ENCODE assay signal across 32 cellular contexts in genomic region chr20:17595846-17596245, GRCh38. TPM values are rescaled to one million over a fixed set of nuclear protein-coding genes. Genes with fewer than 3 reads are reported as not detected.
DNase-seq lines count a peak whose midpoint lies in the region; ATAC-seq and TF ChIP-seq lines count a peak whose summit lies in the region.
"Had no signal": no experiment of that assay in that cellular context is flagged by ENCODE, and none has a peak within 500 bp of the region (broad histone marks: within the 10 kb centered on the region; RNA-seq: fewer than 3 reads in every experiment).

No MANE protein-coding gene starts in this region.

- no peaks in the 10 kb centered on the region for H3K27me3 ChIP-seq in tibial artery
- H3K27me3 ChIP-seq in CD8-positive, alpha-beta T cell (ENCODE audit: insufficient read depth, low read length), result no peaks in the 10 kb centered on the region
- H3K27me3 ChIP-seq: adrenal gland, BLaER1, body of pancreas, gastrocnemius medialis, right atrium auricular region, spleen had no signal

- no peaks in the 10 kb centered on the region for H3K9me3 Mint-ChIP-seq in central memory CD8-positive, alpha-beta T cell
- H3K9me3 Mint-ChIP-seq in osteocyte (ENCODE audit: unreplicated experiment), result no peaks in the 10 kb centered on the region
- no peaks in the 10 kb centered on the region for H3K9me3 Mint-ChIP-seq in CD8-positive, alpha-beta T cell
- H3K9me3 Mint-ChIP-seq: activated CD4-positive, alpha-beta memory T cell treated with anti-CD3 and anti-CD28 coated beads for 36 hours; immature natural killer cell had no signal

- peaks cover 5 to 9% (median 6%) of the 10 kb centered on the region in 3 donors for H3K36me3 ChIP-seq in tibial artery
- H3K36me3 ChIP-seq in CD8-positive, alpha-beta T cell (ENCODE audit: insufficient read depth, low read length), result no peaks in the 10 kb centered on the region
- H3K36me3 ChIP-seq: adrenal gland had no signal

- H3K27ac ChIP-seq in tibial artery, result peak overlapping the region; percentile 83 to 99
- no peak overlapping the region for H3K27ac ChIP-seq in CD8-positive, alpha-beta T cell (ENCODE audit: low read depth, low read length)
- H3K27ac ChIP-seq: adrenal gland, BLaER1, GM23248, SK-N-MC, spleen had no signal

- H3K4me1 ChIP-seq in tibial artery, result peaks cover 0 to 100% (median 84%) of the 10 kb centered on the region in 4 donors
- H3K4me1 ChIP-seq in CD8-positive, alpha-beta T cell (ENCODE audit: insufficient read depth, low read length), result no peaks in the 10 kb centered on the region

- no peak overlapping the region for H3K4me3 Mint-ChIP-seq in central memory CD8-positive, alpha-beta T cell
- no peak overlapping the region for H3K4me3 Mint-ChIP-seq in osteocyte (ENCODE audit: unreplicated experiment)
- H3K4me3 Mint-ChIP-seq in CD8-positive, alpha-beta T cell, result no peak overlapping the region
- H3K4me3 Mint-ChIP-seq: activated CD4-positive, alpha-beta memory T cell treated with anti-CD3 and anti-CD28 coated beads for 36 hours; immature natural killer cell; nephron progenitor cell had no signal

- peak overlapping the region in 1 of 2 donors; percentile 18 for H3K4me3 ChIP-seq in tibial artery
- no peak overlapping the region for H3K4me3 ChIP-seq in CD8-positive, alpha-beta T cell (ENCODE audit: low read depth, low read length)
- H3K4me3 ChIP-seq: adrenal gland, BLaER1, body of pancreas, gastrocnemius medialis, GM23248, right atrium auricular region, SK-N-MC, spleen had no signal

- ATAC-seq in central memory CD8-positive, alpha-beta T cell (replicated peaks; ENCODE audit: extremely low read depth, poor library complexity, severe bottlenecking), result no peak
- ATAC-seq in GM19455 (IDR thresholded peaks at IDR 0.05; ENCODE audit: unreplicated experiment), result no peak
- ATAC-seq in CD8-positive, alpha-beta T cell, result no peak
- ATAC-seq: activated CD4-positive, CD25-positive, alpha-beta regulatory T cell treated with anti-CD3 and anti-CD28 coated beads, Interleukin-2, amount 50 U/mL, for 24 hours; body of pancreas; gastrocnemius medialis; left colon; stimulated activated naive CD8-positive, alpha-beta T cell treated with anti-CD3 and anti-CD28 coated beads, Interleukin-15, Interleukin-2, amounts not matched to agents 100 U/mL and 50 U/mL, for 24 hours had no signal

- intact Hi-C loops in tibial artery (cut with DNase I; ENCODE audit: low total_unique reads), result no loop called here
- intact Hi-C loops in posterior cingulate gyrus (cut with DNase I), result no loop called here
- intact Hi-C loops in CD8-positive, alpha-beta T cell (cut with DNase I, micrococcal nuclease), result no loop called here

- H3K27ac Mint-ChIP-seq in central memory CD8-positive, alpha-beta T cell (ENCODE audit: low read depth), result peak overlapping the region; percentile 2
- peak overlapping the region; percentile 72 for H3K27ac Mint-ChIP-seq in osteocyte (ENCODE audit: unreplicated experiment)
- H3K27ac Mint-ChIP-seq in CD8-positive, alpha-beta T cell, result no peak overlapping the region
- H3K27ac Mint-ChIP-seq: activated CD4-positive, alpha-beta memory T cell treated with anti-CD3 and anti-CD28 coated beads for 36 hours; nephron progenitor cell had no signal

- H3K4me1 Mint-ChIP-seq in central memory CD8-positive, alpha-beta T cell, result peaks cover 47% of the 10 kb centered on the region
- peaks cover 80% of the 10 kb centered on the region for H3K4me1 Mint-ChIP-seq in osteocyte (ENCODE audit: unreplicated experiment)
- H3K4me1 Mint-ChIP-seq in CD8-positive, alpha-beta T cell (ENCODE audit: low read depth), result peaks cover 44% of the 10 kb centered on the region
- H3K4me1 Mint-ChIP-seq: nephron progenitor cell had no signal

- no peaks in the 10 kb centered on the region for H3K9me3 ChIP-seq in tibial artery
- H3K9me3 ChIP-seq in CD8-positive, alpha-beta T cell (ENCODE audit: low read length), result no peaks in the 10 kb centered on the region
- H3K9me3 ChIP-seq: adrenal gland, BLaER1, body of pancreas, gastrocnemius medialis, right atrium auricular region, spleen had no signal

- POLR2A ChIA-PET in CD8-positive, alpha-beta T cell (lab: Charles Lee), result no interaction called here

- DNase-seq in NCI-H2171 (lab: John Stamatoyannopoulos, UW), result peak; percentile 8
- DNase-seq in central memory CD8-positive, alpha-beta T cell (ENCODE audit: low spot score in 2 of 2), result no peak
- no peak for DNase-seq in osteocyte (ENCODE audit: extremely low spot score, unreplicated experiment)
- DNase-seq in tibial artery, result no peak
- DNase-seq in posterior cingulate gyrus, result no peak
- no peak for DNase-seq in SHP77 treated with DMSO at 0.1 percent for 48 hours (lab: John Stamatoyannopoulos, UW)
- DNase-seq in CD8-positive, alpha-beta T cell, result no peak
- DNase-seq: activated CD4-positive, alpha-beta memory T cell treated with anti-CD3 and anti-CD28 coated beads for 36 hours; activated naive CD4-positive, alpha-beta T cell treated with Interleukin-2 at 50 U/mL for 16 hours; adrenal gland; body of pancreas; DND-41; gastrocnemius medialis; GM23248; hippocampal formation; immature natural killer cell; KBM-7; left colon; mammary epithelial cell; NCI-H1092; NCI-H1694; NCI-H524; nephron progenitor cell; OCI-M1; spleen; stimulated activated CD4-positive, alpha-beta T cell treated with anti-CD3 and anti-CD28 coated beads, Interleukin-2, amount 100 ng/mL, for 24 hours; stimulated activated naive CD8-positive, alpha-beta T cell treated with anti-CD3 and anti-CD28 coated beads, Interleukin-15, Interleukin-2, amounts not matched to agents 100 U/mL and 50 U/mL, for 24 hours had no signal

- no peak for TF ChIP-seq CTCF in osteocyte (IDR thresholded peaks at IDR 0.05)
- no peak for TF ChIP-seq CTCF in tibial artery (IDR thresholded peaks at IDR 0.05)
- no peak for TF ChIP-seq CTCF in CD8-positive, alpha-beta T cell (IDR thresholded peaks at IDR 0.05)

- H3K27me3 Mint-ChIP-seq in central memory CD8-positive, alpha-beta T cell, result no peaks in the 10 kb centered on the region
- H3K27me3 Mint-ChIP-seq in osteocyte (ENCODE audit: unreplicated experiment), result no peaks in the 10 kb centered on the region
- no peaks in the 10 kb centered on the region for H3K27me3 Mint-ChIP-seq in CD8-positive, alpha-beta T cell (ENCODE audit: low read depth)
- H3K27me3 Mint-ChIP-seq: activated CD4-positive, alpha-beta memory T cell treated with anti-CD3 and anti-CD28 coated beads for 36 hours had no signal

- H3K36me3 Mint-ChIP-seq in central memory CD8-positive, alpha-beta T cell (ENCODE audit: insufficient read depth), result peaks cover 1% of the 10 kb centered on the region
- peaks cover 29% of the 10 kb centered on the region for H3K36me3 Mint-ChIP-seq in osteocyte (ENCODE audit: unreplicated experiment)
- peaks cover 20% of the 10 kb centered on the region for H3K36me3 Mint-ChIP-seq in CD8-positive, alpha-beta T cell

- CTCF ChIA-PET in CD8-positive, alpha-beta T cell (lab: Charles Lee), result no interaction called here

RNA-seq across cellular contexts. Expression of gene DSTN, which starts 26.0 kb away (rescaled TPM):
- 676 and 684 TPM in 2 replicates for total RNA-seq in osteocyte
- 10 to 100 TPM; 40.5 to 42.9 TPM for total RNA-seq in CD8-positive, alpha-beta T cell

Comparison
In these comparisons a context has a peak if more than half of its experiments do, and no peak if none do; other contexts are left out.
1. RNA of gene DSTN, which starts 26.0 kb away (total RNA-seq): 676 to 684 TPM in osteocyte; 40.5 to 42.9 TPM in CD8-positive, alpha-beta T cell; every median in the first group is over 10 times any median in the second.